ENCODE assay signal across 8 cellular contexts in the genomic region with DNA sequence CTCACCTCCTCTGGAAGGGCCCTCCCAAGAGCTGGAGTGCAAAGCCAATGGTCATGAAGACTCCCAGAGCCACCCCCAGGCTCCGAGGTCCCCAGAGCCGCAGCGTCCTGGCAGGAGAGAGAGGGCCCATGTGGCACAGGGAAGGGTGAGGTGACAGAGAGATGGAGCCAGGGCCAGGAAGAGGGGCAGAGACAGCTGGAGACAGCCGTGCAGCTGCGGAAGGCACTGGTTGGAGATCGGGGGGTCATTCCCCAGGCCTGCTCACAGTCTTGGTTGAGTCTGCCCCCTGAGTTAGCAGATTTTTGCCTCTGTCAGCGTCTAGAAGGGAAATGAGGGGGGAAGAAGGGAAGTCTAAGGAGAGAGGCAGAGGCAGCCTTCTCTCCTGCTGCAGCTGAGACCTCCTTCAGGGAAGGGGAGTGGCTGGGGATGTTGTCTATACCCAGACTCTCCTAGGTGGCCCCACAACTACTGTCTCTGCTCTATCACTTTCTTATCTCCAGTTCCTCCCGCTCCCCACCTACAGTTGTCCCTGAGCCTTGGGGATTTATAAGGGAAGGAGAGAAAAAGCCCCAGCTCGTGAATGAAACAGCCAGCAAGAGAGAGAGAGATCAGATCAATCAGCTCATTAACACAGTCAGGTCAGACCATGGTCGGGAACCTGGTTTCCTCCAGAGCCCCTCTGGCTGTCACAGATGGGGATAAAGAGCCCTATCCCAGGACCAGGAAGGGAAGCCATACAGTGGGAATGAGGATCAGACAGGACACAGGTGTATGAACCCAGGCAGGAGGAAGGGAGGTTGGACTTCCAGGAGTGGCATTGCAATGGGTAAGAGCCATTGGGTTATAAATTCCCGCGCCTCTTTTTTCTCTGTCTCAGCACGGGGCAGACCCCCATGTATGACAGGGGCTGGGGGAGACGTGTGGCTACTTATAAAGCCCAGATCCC. TPM values are rescaled to one million over a fixed set of nuclear protein-coding genes. Genes with fewer than 3 reads are reported as not detected.
DNase-seq lines count a peak whose midpoint lies in the region; ATAC-seq lines count a peak whose summit lies in the region.

No MANE protein-coding gene starts in this region.

- H3K4me1 ChIP-seq in iPS-20b (ENCODE audit: insufficient read depth, low read length): peaks cover 14% of the 10 kb centered on the region; the same call in 1 of the 2 replicates

- peaks cover 28% of the 10 kb centered on the region for H3K27me3 ChIP-seq in iPS-20b (ENCODE audit: insufficient read depth, low read length)

- ATAC-seq in activated CD8-positive, alpha-beta T cell treated with anti-CD3 and anti-CD28 coated beads, Interleukin-2, amount 10 ng/mL, durations not matched to agents 7 days and 5 days: no peak
- no peak for ATAC-seq in stimulated activated effector memory CD8-positive, alpha-beta T cell treated with anti-CD3 and anti-CD28 coated beads, Interleukin-12 subunit alpha, Interleukin-12 subunit beta, amount 100 ng/mL, for 72 hours

- peak overlapping the region; percentile 79; the same call in 1 of the 2 replicates for H3K9ac ChIP-seq in iPS-20b (ENCODE audit: low read depth, low read length)

- H3K4me3 ChIP-seq in iPS-20b (ENCODE audit: low read length): peak overlapping the region; percentile 83

- POLR2A ChIA-PET in activated CD8-positive, alpha-beta T cell treated with anti-CD3 and anti-CD28 coated beads, Interleukin-2, amount 10 ng/mL, durations not matched to agents 7 days and 5 days (lab: Charles Lee): interaction anchor here (0.6 to 2.0 kb wide), 10 partner anchors 8 to 269 kb away, joined by 3 to 6 read pairs (median 4); partner anchors contain the start of gene GPC2

- no peaks in the 10 kb centered on the region for H3K36me3 Mint-ChIP-seq in activated CD8-positive, alpha-beta T cell treated with anti-CD3 and anti-CD28 coated beads, Interleukin-2, amount 10 ng/mL, durations not matched to agents 7 days and 5 days (ENCODE audit: low read depth)
- H3K36me3 Mint-ChIP-seq in stimulated activated effector memory CD8-positive, alpha-beta T cell treated with anti-CD3 and anti-CD28 coated beads, Interleukin-12 subunit alpha, Interleukin-12 subunit beta, amount 100 ng/mL, for 72 hours: no peaks in the 10 kb centered on the region

- peaks cover 83% of the 10 kb centered on the region for H3K4me1 Mint-ChIP-seq in activated CD8-positive, alpha-beta T cell treated with anti-CD3 and anti-CD28 coated beads, Interleukin-2, amount 10 ng/mL, durations not matched to agents 7 days and 5 days (ENCODE audit: low read depth)
- H3K4me1 Mint-ChIP-seq in stimulated activated effector memory CD8-positive, alpha-beta T cell treated with anti-CD3 and anti-CD28 coated beads, Interleukin-12 subunit alpha, Interleukin-12 subunit beta, amount 100 ng/mL, for 72 hours: peaks cover 64% of the 10 kb centered on the region

- CTCF ChIA-PET in activated CD8-positive, alpha-beta T cell treated with anti-CD3 and anti-CD28 coated beads, Interleukin-2, amount 10 ng/mL, durations not matched to agents 7 days and 5 days (lab: Charles Lee): interaction anchor here (0.9 to 3.5 kb wide), 12 partner anchors 7 to 56 kb away, joined by 3 to 27 read pairs (median 6); partner anchors contain the start of genes GPC2, LAMTOR4, STAG3 and TRAPPC14

- peak overlapping the region; percentile 73 for H3K4me3 Mint-ChIP-seq in activated CD8-positive, alpha-beta T cell treated with anti-CD3 and anti-CD28 coated beads, Interleukin-2, amount 10 ng/mL, durations not matched to agents 7 days and 5 days
- peak overlapping the region; percentile 56 for H3K4me3 Mint-ChIP-seq in stimulated activated effector memory CD8-positive, alpha-beta T cell treated with anti-CD3 and anti-CD28 coated beads, Interleukin-12 subunit alpha, Interleukin-12 subunit beta, amount 100 ng/mL, for 72 hours

- DNase-seq in DMS53 (lab: John Stamatoyannopoulos, UW) (peak; percentile 53), DMS53 treated with DMSO at 0.1 percent for 48 hours (lab: John Stamatoyannopoulos, UW; ENCODE audit: unreplicated experiment) (no peak), activated gamma-delta T cell (lab: John Stamatoyannopoulos, UW) (no peak), hippocampal formation (lab: John Stamatoyannopoulos, UW) (no peak)
- no peak for DNase-seq in activated CD8-positive, alpha-beta T cell treated with anti-CD3 and anti-CD28 coated beads, Interleukin-2, amount 10 ng/mL, durations not matched to agents 7 days and 5 days
- DNase-seq in stimulated activated effector memory CD8-positive, alpha-beta T cell treated with anti-CD3 and anti-CD28 coated beads, Interleukin-12 subunit alpha, Interleukin-12 subunit beta, amount 100 ng/mL, for 72 hours (ENCODE audit: low spot score in 2 of 2): no peak
- no peak for DNase-seq in effector CD4-positive, alpha-beta T cell

- H3K27ac ChIP-seq in iPS-20b (ENCODE audit: low read length): no peak overlapping the region

- no peaks in the 10 kb centered on the region for H3K36me3 ChIP-seq in iPS-20b (ENCODE audit: insufficient read depth, low read depth, low read length)

- H3K27me3 Mint-ChIP-seq in activated CD8-positive, alpha-beta T cell treated with anti-CD3 and anti-CD28 coated beads, Interleukin-2, amount 10 ng/mL, durations not matched to agents 7 days and 5 days (ENCODE audit: low read depth): peaks cover 14% of the 10 kb centered on the region

- H3K9me3 ChIP-seq in iPS-20b (ENCODE audit: insufficient read depth, low read depth, low read length): no peaks in the 10 kb centered on the region

- peak overlapping the region; percentile 79 for H3K27ac Mint-ChIP-seq in activated CD8-positive, alpha-beta T cell treated with anti-CD3 and anti-CD28 coated beads, Interleukin-2, amount 10 ng/mL, durations not matched to agents 7 days and 5 days
- H3K27ac Mint-ChIP-seq in stimulated activated effector memory CD8-positive, alpha-beta T cell treated with anti-CD3 and anti-CD28 coated beads, Interleukin-12 subunit alpha, Interleukin-12 subunit beta, amount 100 ng/mL, for 72 hours: no peak overlapping the region

- H3K9me3 Mint-ChIP-seq in activated CD8-positive, alpha-beta T cell treated with anti-CD3 and anti-CD28 coated beads, Interleukin-2, amount 10 ng/mL, durations not matched to agents 7 days and 5 days (ENCODE audit: insufficient read depth): no peaks in the 10 kb centered on the region
- no peaks in the 10 kb centered on the region for H3K9me3 Mint-ChIP-seq in stimulated activated effector memory CD8-positive, alpha-beta T cell treated with anti-CD3 and anti-CD28 coated beads, Interleukin-12 subunit alpha, Interleukin-12 subunit beta, amount 100 ng/mL, for 72 hours

RNA-seq across cellular contexts. Expression of gene GAL3ST4, which starts 1.2 kb away (rescaled TPM):
- 1 to 10 TPM; 2.8 to 3.5 TPM for total RNA-seq in activated CD8-positive, alpha-beta T cell treated with anti-CD3 and anti-CD28 coated beads, Interleukin-2, amount 10 ng/mL, durations not matched to agents 7 days and 5 days

RNA-seq across cellular contexts. Expression of gene TRAPPC14, which starts 8.7 kb away (rescaled TPM):
- total RNA-seq in activated CD8-positive, alpha-beta T cell treated with anti-CD3 and anti-CD28 coated beads, Interleukin-2, amount 10 ng/mL, durations not matched to agents 7 days and 5 days: 10 to 100 TPM; 42.7 to 44.0 TPM

RNA-seq across cellular contexts. Expression of gene GPC2, which starts 9.9 kb away (rescaled TPM):
- total RNA-seq in activated CD8-positive, alpha-beta T cell treated with anti-CD3 and anti-CD28 coated beads, Interleukin-2, amount 10 ng/mL, durations not matched to agents 7 days and 5 days: 1 to 10 TPM; 8.1 to 8.2 TPM

RNA-seq across cellular contexts. Expression of gene STAG3, which starts 10.5 kb away (rescaled TPM):
- 10 to 100 TPM; 16.5 to 20.6 TPM for total RNA-seq in activated CD8-positive, alpha-beta T cell treated with anti-CD3 and anti-CD28 coated beads, Interleukin-2, amount 10 ng/mL, durations not matched to agents 7 days and 5 days

RNA-seq across cellular contexts. Expression of gene LAMTOR4, which starts 18.5 kb away (rescaled TPM):
- 100 to 1,000 TPM; 134 to 143 TPM for total RNA-seq in activated CD8-positive, alpha-beta T cell treated with anti-CD3 and anti-CD28 coated beads, Interleukin-2, amount 10 ng/mL, durations not matched to agents 7 days and 5 days
